1 cellular context compared by ENCODE assay signal in genomic region chr3:28349397-28350000, GRCh38.
TF ChIP-seq lines count a peak whose summit lies in the region.

No MANE protein-coding gene starts in this region.

TF ChIP-seq in H1, 55 proteins besides CTCF, POLR2A, EP300 and RAD21:
- TF ChIP-seq SAP30 (IDR thresholded peaks at IDR 0.05; ENCODE audit: insufficient read depth, insufficient replicate concordance, low read length) (no peak), HDAC2 (IDR thresholded peaks at IDR 0.05; ENCODE audit: borderline replicate concordance in 1 of 2, low read depth in 2 of 2, low read length in 2 of 2) (no peak), TCF12 (IDR thresholded peaks at IDR 0.05; ENCODE audit: low read depth, low read length) (no peak), CREB1 (IDR thresholded peaks at IDR 0.05) (no peak), SIRT6 (IDR thresholded peaks at IDR 0.05; ENCODE audit: low read length) (no peak), SUZ12 (IDR thresholded peaks at IDR 0.05; ENCODE audit: low read length) (no peak), CEBPB (IDR thresholded peaks at IDR 0.05; ENCODE audit: low read depth, low read length) (no peak), POU5F1 (IDR thresholded peaks at IDR 0.05; ENCODE audit: low read depth, low read length) (no peak), EZH2 (IDR thresholded peaks at IDR 0.05; ENCODE audit: low read depth, low read length, severe bottlenecking) (no peak), SIN3A (conservative IDR thresholded peaks at IDR 0.05 in 1 of 2, IDR thresholded peaks at IDR 0.05 in 1 of 2; ENCODE audit: low read depth in 1 of 2, low read length in 2 of 2) (no peak), JUND (IDR thresholded peaks at IDR 0.05; ENCODE audit: low read length) (no peak), BCL11A (IDR thresholded peaks at IDR 0.05; ENCODE audit: low read depth in 2 of 2, low read length in 2 of 2) (no peak), SIX5 (IDR thresholded peaks at IDR 0.05; ENCODE audit: low read depth, low read length) (no peak), KDM1A (IDR thresholded peaks at IDR 0.05; ENCODE audit: borderline replicate concordance, low read length) (no peak), NRF1 (IDR thresholded peaks at IDR 0.05; ENCODE audit: low read depth, low read length) (no peak), TAF1 (IDR thresholded peaks at IDR 0.05; ENCODE audit: low read depth, low read length) (no peak), CHD7 (IDR thresholded peaks at IDR 0.05; ENCODE audit: insufficient replicate concordance, low read length) (no peak), TAF7 (optimal IDR thresholded peaks at IDR 0.05; ENCODE audit: borderline replicate concordance, low read depth, low read length) (no peak), CHD1 (IDR thresholded peaks at IDR 0.05; ENCODE audit: low read depth, low read length) (no peak)
TF ChIP-seq in H1: peak in this region for 0.
